ENCODE assay signal across 20 cellular contexts in genomic region chr7:99665312-99665759, GRCh38. TPM values are rescaled to one million over a fixed set of nuclear protein-coding genes. Genes with fewer than 3 reads are reported as not detected.
"Had no signal": no experiment of that assay in that cellular context is flagged by ENCODE, and none has a peak within 500 bp of the region (broad histone marks: within the 10 kb centered on the region; RNA-seq: fewer than 3 reads in every experiment).

No MANE protein-coding gene starts in this region.

- H3K4me3 Mint-ChIP-seq: activated naive CD8-positive, alpha-beta T cell treated with anti-CD3 and anti-CD28 coated beads, Interleukin-2, amount 10 ng/mL, durations not matched to agents 7 days and 5 days; endodermal cell; nephron; stimulated activated naive B cell treated with anti-CD40 and anti-IgM and Interleukin-4, amounts not matched to agents 10 μg/mL and 1 μg/mL and 100 μg/mL, for 72 hours; T-cell had no signal

- H3K27ac Mint-ChIP-seq: activated naive CD8-positive, alpha-beta T cell treated with anti-CD3 and anti-CD28 coated beads, Interleukin-2, amount 10 ng/mL, durations not matched to agents 7 days and 5 days; endodermal cell; nephron; stimulated activated naive B cell treated with anti-CD40 and anti-IgM and Interleukin-4, amounts not matched to agents 10 μg/mL and 1 μg/mL and 100 μg/mL, for 72 hours; T-cell had no signal

- DNase-seq: activated CD4-positive, alpha-beta T cell treated with anti-CD3 and anti-CD28 coated beads for 4 hours; activated naive CD8-positive, alpha-beta T cell treated with anti-CD3 and anti-CD28 coated beads, Interleukin-2, amount 10 ng/mL, durations not matched to agents 7 days and 5 days; body of pancreas; dorsolateral prefrontal cortex; endodermal cell; foreskin keratinocyte; glutamatergic neuron; hippocampal formation; midbrain; right lobe of liver; SHP77 treated with DMSO at 0.1 percent for 48 hours; SK-N-SH; small intestine; stimulated activated CD4-positive, alpha-beta T cell treated with anti-CD3 and anti-CD28 coated beads, Interleukin-4, amount 100 ng/mL, for 24 hours; stimulated activated naive B cell treated with anti-CD40 and anti-IgM and Interleukin-4, amounts not matched to agents 10 μg/mL and 1 μg/mL and 100 μg/mL, for 72 hours; T-cell; T1000; thyroid gland had no signal

- H3K27me3 Mint-ChIP-seq: activated naive CD8-positive, alpha-beta T cell treated with anti-CD3 and anti-CD28 coated beads, Interleukin-2, amount 10 ng/mL, durations not matched to agents 7 days and 5 days; stimulated activated naive B cell treated with anti-CD40 and anti-IgM and Interleukin-4, amounts not matched to agents 10 μg/mL and 1 μg/mL and 100 μg/mL, for 72 hours; T-cell had no signal

- H3K4me1 Mint-ChIP-seq: endodermal cell; nephron; stimulated activated naive B cell treated with anti-CD40 and anti-IgM and Interleukin-4, amounts not matched to agents 10 μg/mL and 1 μg/mL and 100 μg/mL, for 72 hours; T-cell had no signal

- H3K9me3 Mint-ChIP-seq: stimulated activated naive B cell treated with anti-CD40 and anti-IgM and Interleukin-4, amounts not matched to agents 10 μg/mL and 1 μg/mL and 100 μg/mL, for 72 hours; T-cell had no signal

- ATAC-seq: body of pancreas; foreskin keratinocyte; stimulated activated naive B cell treated with anti-CD40 and anti-IgM and Interleukin-4, amounts not matched to agents 10 μg/mL and 1 μg/mL and 100 μg/mL, for 72 hours; T-cell had no signal

RNA-seq across cellular contexts. Expression of gene CYP3A5, which starts 14.5 kb away (rescaled TPM):
- total RNA-seq: activated naive CD8-positive, alpha-beta T cell treated with anti-CD3 and anti-CD28 coated beads, Interleukin-2, amount 10 ng/mL, durations not matched to agents 7 days and 5 days; lung microvascular endothelial cell had no signal
